25 cellular contexts compared by ENCODE assay signal in genomic region chr2:76512421-76512820, GRCh38.
"Had no signal": no experiment of that assay in that cellular context is flagged by ENCODE, and none has a peak within 500 bp of the region (broad histone marks: within the 10 kb centered on the region; RNA-seq: fewer than 3 reads in every experiment).

No MANE protein-coding gene starts in this region.

- H3K36me3 Mint-ChIP-seq: immature natural killer cell, mesothelial cell of epicardium, naive B cell had no signal

- H3K4me1 Mint-ChIP-seq: immature natural killer cell, mesothelial cell of epicardium, naive B cell had no signal

- H3K4me3 Mint-ChIP-seq: dendritic cell treated with granulocyte-macrophage colony-stimulating factor and Interleukin-4, amounts not matched to agents 40 ng/mL and 50 ng/mL, for 4 days; effector memory CD8-positive, alpha-beta T cell; endodermal cell; immature natural killer cell; mesothelial cell of epicardium; naive B cell had no signal

- H3K9me3 Mint-ChIP-seq: dendritic cell treated with granulocyte-macrophage colony-stimulating factor and Interleukin-4, amounts not matched to agents 40 ng/mL and 50 ng/mL, for 4 days had no signal

- H3K27ac Mint-ChIP-seq: dendritic cell treated with granulocyte-macrophage colony-stimulating factor and Interleukin-4, amounts not matched to agents 40 ng/mL and 50 ng/mL, for 4 days; effector memory CD8-positive, alpha-beta T cell; endodermal cell; immature natural killer cell; mesothelial cell of epicardium; naive B cell had no signal

- H3K27me3 Mint-ChIP-seq: dendritic cell treated with granulocyte-macrophage colony-stimulating factor and Interleukin-4, amounts not matched to agents 40 ng/mL and 50 ng/mL, for 4 days; effector memory CD8-positive, alpha-beta T cell; naive B cell had no signal

- DNase-seq: colonic mucosa; cortex of kidney; effector CD8-positive, alpha-beta T cell; effector memory CD8-positive, alpha-beta T cell; endodermal cell; erythroblast; esophagus squamous epithelium; foreskin fibroblast; foreskin melanocyte; gastrocnemius medialis; heart left ventricle; hypothalamus; immature natural killer cell; islet precursor cell; kidney; kidney glomerular epithelial cell; left lung; left ventricle myocardium superior; lower lobe of right lung; mesenchymal stem cell; mucosa of descending colon; naive B cell had no signal

- ATAC-seq: effector memory CD8-positive, alpha-beta T cell; esophagus mucosa; gastrocnemius medialis; heart left ventricle; left lung; left ventricle myocardium superior; lower lobe of right lung; mucosa of descending colon had no signal
